ENCODE assay signal across 1 cellular context in the genomic region with DNA sequence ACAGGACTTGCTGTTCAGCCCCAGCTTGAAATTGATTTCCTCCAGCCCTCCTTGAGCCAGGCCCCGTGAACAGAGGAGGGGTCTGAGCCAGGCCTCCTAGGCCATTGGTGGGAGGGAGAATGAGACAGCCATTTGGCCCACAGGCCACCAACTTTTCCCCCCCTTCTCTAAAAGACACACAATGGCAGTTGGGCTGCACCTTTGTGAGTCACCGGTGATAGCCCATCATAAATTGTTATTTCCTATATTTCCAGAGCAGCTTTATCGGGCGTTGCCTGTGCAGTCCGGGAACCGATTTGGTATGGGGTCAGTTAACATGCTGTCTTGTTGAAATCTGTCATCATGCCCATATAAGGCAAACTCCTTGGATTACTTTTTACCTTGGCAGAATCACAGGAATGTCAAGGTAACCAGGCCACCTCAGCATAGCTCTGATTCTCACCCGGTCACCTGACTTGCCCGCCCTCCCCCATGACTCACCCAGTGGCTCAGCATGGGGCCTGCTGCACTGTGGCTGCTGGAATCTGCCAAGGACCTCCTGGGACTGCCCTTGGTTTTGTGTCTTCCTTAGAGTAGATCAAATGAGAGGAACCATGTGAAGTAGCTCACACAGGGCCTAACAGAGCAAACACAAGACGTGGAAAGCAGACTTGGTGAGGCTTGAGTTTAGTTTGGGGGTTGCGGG.
TF ChIP-seq lines count a peak whose summit lies in the region.

No MANE protein-coding gene starts in this region.

TF ChIP-seq in HepG2, 621 proteins besides CTCF, POLR2A, EP300 and RAD21 (continued from another document):
- TF ChIP-seq, protein P1, sequence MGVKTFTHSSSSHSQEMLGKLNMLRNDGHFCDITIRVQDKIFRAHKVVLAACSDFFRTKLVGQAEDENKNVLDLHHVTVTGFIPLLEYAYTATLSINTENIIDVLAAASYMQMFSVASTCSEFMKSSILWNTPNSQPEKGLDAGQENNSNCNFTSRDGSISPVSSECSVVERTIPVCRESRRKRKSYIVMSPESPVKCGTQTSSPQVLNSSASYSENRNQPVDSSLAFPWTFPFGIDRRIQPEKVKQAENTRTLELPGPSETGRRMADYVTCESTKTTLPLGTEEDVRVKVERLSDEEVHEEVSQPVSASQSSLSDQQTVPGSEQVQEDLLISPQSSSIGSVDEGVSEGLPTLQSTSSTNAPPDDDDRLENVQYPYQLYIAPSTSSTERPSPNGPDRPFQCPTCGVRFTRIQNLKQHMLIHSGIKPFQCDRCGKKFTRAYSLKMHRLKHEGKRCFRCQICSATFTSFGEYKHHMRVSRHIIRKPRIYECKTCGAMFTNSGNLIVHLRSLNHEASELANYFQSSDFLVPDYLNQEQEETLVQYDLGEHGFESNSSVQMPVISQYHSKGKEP (CRISPR knock-in tag; IDR thresholded peaks at IDR 0.05) = no peak
- TF ChIP-seq NR2F2 (IDR thresholded peaks at IDR 0.05; ENCODE audit: borderline replicate concordance, low read depth) (no peak), ZNF562 (CRISPR knock-in tag; IDR thresholded peaks at IDR 0.05; ENCODE audit: borderline replicate concordance) (no peak), ZNF746 (CRISPR knock-in tag; IDR thresholded peaks at IDR 0.05) (no peak; the same call in 1 of the 2 replicates), PHF8 (CRISPR knock-in tag; IDR thresholded peaks at IDR 0.05) (no peak)
- TF ChIP-seq, protein P2, sequence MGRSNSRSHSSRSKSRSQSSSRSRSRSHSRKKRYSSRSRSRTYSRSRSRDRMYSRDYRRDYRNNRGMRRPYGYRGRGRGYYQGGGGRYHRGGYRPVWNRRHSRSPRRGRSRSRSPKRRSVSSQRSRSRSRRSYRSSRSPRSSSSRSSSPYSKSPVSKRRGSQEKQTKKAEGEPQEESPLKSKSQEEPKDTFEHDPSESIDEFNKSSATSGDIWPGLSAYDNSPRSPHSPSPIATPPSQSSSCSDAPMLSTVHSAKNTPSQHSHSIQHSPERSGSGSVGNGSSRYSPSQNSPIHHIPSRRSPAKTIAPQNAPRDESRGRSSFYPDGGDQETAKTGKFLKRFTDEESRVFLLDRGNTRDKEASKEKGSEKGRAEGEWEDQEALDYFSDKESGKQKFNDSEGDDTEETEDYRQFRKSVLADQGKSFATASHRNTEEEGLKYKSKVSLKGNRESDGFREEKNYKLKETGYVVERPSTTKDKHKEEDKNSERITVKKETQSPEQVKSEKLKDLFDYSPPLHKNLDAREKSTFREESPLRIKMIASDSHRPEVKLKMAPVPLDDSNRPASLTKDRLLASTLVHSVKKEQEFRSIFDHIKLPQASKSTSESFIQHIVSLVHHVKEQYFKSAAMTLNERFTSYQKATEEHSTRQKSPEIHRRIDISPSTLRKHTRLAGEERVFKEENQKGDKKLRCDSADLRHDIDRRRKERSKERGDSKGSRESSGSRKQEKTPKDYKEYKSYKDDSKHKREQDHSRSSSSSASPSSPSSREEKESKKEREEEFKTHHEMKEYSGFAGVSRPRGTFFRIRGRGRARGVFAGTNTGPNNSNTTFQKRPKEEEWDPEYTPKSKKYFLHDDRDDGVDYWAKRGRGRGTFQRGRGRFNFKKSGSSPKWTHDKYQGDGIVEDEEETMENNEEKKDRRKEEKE (IDR thresholded peaks at IDR 0.05) = no peak
TF ChIP-seq in HepG2: peak in this region for 107.
